Comparison of ENCODE assay signal across 1 cellular context in genomic region chr18:22108674-22109073, GRCh38.
TF ChIP-seq lines count a peak whose summit lies in the region.

No MANE protein-coding gene starts in this region.

TF ChIP-seq in WTC11, 78 proteins besides CTCF, POLR2A, EP300 and RAD21 (continued from another document):
- no peak for TF ChIP-seq PREB (CRISPR knock-in tag; IDR thresholded peaks at IDR 0.05; ENCODE audit: borderline replicate concordance)
